9 cellular contexts compared by ENCODE assay signal in genomic region chr14:85528080-85528881, GRCh38. TPM values are rescaled to one million over a fixed set of nuclear protein-coding genes. Genes with fewer than 3 reads are reported as not detected.
DNase-seq lines count a peak whose midpoint lies in the region; ATAC-seq, FAIRE-seq and TF ChIP-seq lines count a peak whose summit lies in the region.
"Had no signal": no experiment of that assay in that cellular context is flagged by ENCODE, and none has a peak within 500 bp of the region (broad histone marks: within the 10 kb centered on the region; RNA-seq: fewer than 3 reads in every experiment).

No MANE protein-coding gene starts in this region.

- TF ChIP-seq RAD21 in HepG2 (CRISPR knock-in tag; IDR thresholded peaks at IDR 0.05): peak; percentile 71

- H3K27me3 ChIP-seq in BJ (ENCODE audit: control insufficient read depth, insufficient read depth, low read length): no peaks in the 10 kb centered on the region
- H3K27me3 ChIP-seq in HepG2 (ENCODE audit: control insufficient read depth in 1 of 2, insufficient read depth in 2 of 2, low read length in 2 of 2): peaks cover 4 to 45% of the 10 kb centered on the region in 2 experiments

- WGBS in HepG2 (ENCODE audit: low lambda C conversion rate): 28% methylated on average over 7 of the region's 7 CpGs

- H4K20me1 ChIP-seq in HepG2 (ENCODE audit: insufficient read depth, low read length): no peaks in the 10 kb centered on the region

- intact Hi-C loops in HepG2 (cut with micrococcal nuclease; ENCODE audit: unreplicated experiment): loop anchor here (2.0 to 10.0 kb wide), 2 partner anchors 113 to 333 kb away; no protein-coding TSS in a partner anchor

- no peaks in the 10 kb centered on the region for H3K4me1 ChIP-seq in HepG2 (ENCODE audit: insufficient read depth, low read length)

- no peak overlapping the region for H3K9ac ChIP-seq in HepG2 (ENCODE audit: insufficient read depth, low read depth, low read length)

- H3K27ac ChIP-seq in HepG2 (ENCODE audit: extremely low read length, insufficient read depth, low read length): no peak overlapping the region

- no peak overlapping the region for H2AFZ ChIP-seq in HepG2 (ENCODE audit: low read length)

- no peaks in the 10 kb centered on the region for H3K79me2 ChIP-seq in HepG2 (ENCODE audit: insufficient read depth, low read length)

- H3K27me3 Mint-ChIP-seq in type B pancreatic cell: peaks cover 74% of the 10 kb centered on the region
- H3K27me3 Mint-ChIP-seq in activated CD8-positive, alpha-beta T cell treated with anti-CD3 and anti-CD28 coated beads, Interleukin-2, amount 10 ng/mL, durations not matched to agents 7 days and 5 days (ENCODE audit: low read depth): peaks cover 51% of the 10 kb centered on the region

- peak; percentile 69 for TF ChIP-seq CTCF in BJ (IDR thresholded peaks at IDR 0.05; ENCODE audit: insufficient read depth, low read depth, low read length)
- peak; percentile 73 for TF ChIP-seq CTCF in HepG2 (CRISPR knock-in tag; IDR thresholded peaks at IDR 0.05)
- peak; percentile 71 for TF ChIP-seq CTCF in type B pancreatic cell (conservative IDR thresholded peaks at IDR 0.05)
- TF ChIP-seq CTCF in GM20000 (IDR thresholded peaks at IDR 0.05; ENCODE audit: extremely low read depth, missing control alignments): no peak

- peak overlapping the region; percentile 76 for H3K27ac Mint-ChIP-seq in type B pancreatic cell
- H3K27ac Mint-ChIP-seq in activated CD8-positive, alpha-beta T cell treated with anti-CD3 and anti-CD28 coated beads, Interleukin-2, amount 10 ng/mL, durations not matched to agents 7 days and 5 days: no peak overlapping the region

- H3K36me3 Mint-ChIP-seq in type B pancreatic cell: no peaks in the 10 kb centered on the region
- H3K36me3 Mint-ChIP-seq in activated CD8-positive, alpha-beta T cell treated with anti-CD3 and anti-CD28 coated beads, Interleukin-2, amount 10 ng/mL, durations not matched to agents 7 days and 5 days (ENCODE audit: low read depth): peaks cover 7% of the 10 kb centered on the region

- CTCF ChIA-PET in BJ (lab: Yijun Ruan, JAX): interaction anchor here (0.6 to 2.6 kb wide), 17 partner anchors 10 to 1085 kb away, joined by 3 to 14 read pairs (median 3); no protein-coding TSS in a partner anchor
- CTCF ChIA-PET in HepG2 (lab: Yijun Ruan, JAX; ENCODE audit: low intra/inter-chr PET ratio, low total read pairs): interaction anchor here (0.7 kb wide), 1 partner anchor 113 kb away, joined by 3 read pairs; no protein-coding TSS in a partner anchor
- CTCF ChIA-PET in activated CD8-positive, alpha-beta T cell treated with anti-CD3 and anti-CD28 coated beads, Interleukin-2, amount 10 ng/mL, durations not matched to agents 7 days and 5 days (lab: Charles Lee): no interaction called here

- in situ Hi-C loops in HepG2 (cut with HindIII; ENCODE audit: extremely low pct_ligation_motif_present, low pct_unique_long_range_greater_than_20kb): loop anchor here (10.0 kb wide), 1 partner anchor 113 kb away; no protein-coding TSS in a partner anchor

- H3K9me3 Mint-ChIP-seq in type B pancreatic cell: no peaks in the 10 kb centered on the region
- no peaks in the 10 kb centered on the region for H3K9me3 Mint-ChIP-seq in activated CD8-positive, alpha-beta T cell treated with anti-CD3 and anti-CD28 coated beads, Interleukin-2, amount 10 ng/mL, durations not matched to agents 7 days and 5 days (ENCODE audit: insufficient read depth)

- H3K4me2 ChIP-seq in HepG2 (ENCODE audit: low read depth, low read length): no peak overlapping the region

- DNase-seq in BJ (ENCODE audit: low read depth) (peak; percentile 59), NCI-H2171 (lab: John Stamatoyannopoulos, UW) (peak; percentile 38), dedifferentiated amniotic fluid mesenchymal stem cell (ENCODE audit: extremely low spot score) (peak; percentile 90), HepG2 (ENCODE audit: low spot score) (peak; percentile 41), type B pancreatic cell (ENCODE audit: extremely low spot score, unreplicated experiment) (no peak), GM20000 (ENCODE audit: low spot score) (no peak)
- DNase-seq in activated CD8-positive, alpha-beta T cell treated with anti-CD3 and anti-CD28 coated beads, Interleukin-2, amount 10 ng/mL, durations not matched to agents 7 days and 5 days: no peak

- BruUV-seq in HepG2 (replicated peaks; lab: Mats Ljungman, UMichigan): no TSS peak

- H3K36me3 ChIP-seq in BJ (ENCODE audit: control insufficient read depth, insufficient read depth, low read length): no peaks in the 10 kb centered on the region
- H3K36me3 ChIP-seq in HepG2 (replicated peaks in 1 of 2; ENCODE audit: control insufficient read depth in 1 of 2, insufficient read depth in 2 of 2, low read length in 2 of 2): no peaks in the 10 kb centered on the region

- peak overlapping the region; percentile 82 for H3K4me3 ChIP-seq in BJ (ENCODE audit: low read depth, low read length)
- H3K4me3 ChIP-seq in HepG2 (replicated peaks in 1 of 3; ENCODE audit: insufficient read depth in 1 of 3, low read depth in 2 of 3, low read length in 3 of 3): no peak overlapping the region; a peak in 1 of 6 replicates

- peaks cover 28% of the 10 kb centered on the region for H3K4me1 Mint-ChIP-seq in type B pancreatic cell (ENCODE audit: unreplicated experiment)
- H3K4me1 Mint-ChIP-seq in activated CD8-positive, alpha-beta T cell treated with anti-CD3 and anti-CD28 coated beads, Interleukin-2, amount 10 ng/mL, durations not matched to agents 7 days and 5 days (ENCODE audit: low read depth): peaks cover 20% of the 10 kb centered on the region
- H3K4me1 Mint-ChIP-seq: central memory CD8-positive, alpha-beta T cell had no signal

- TF ChIP-seq POLR2A in HepG2 (IDR thresholded peaks at IDR 0.05; ENCODE audit: insufficient read depth in 1 of 2, low read depth in 2 of 2, low read length in 2 of 2): no peak

- H3K4me3 Mint-ChIP-seq in type B pancreatic cell: peak overlapping the region; percentile 97
- no peak overlapping the region for H3K4me3 Mint-ChIP-seq in activated CD8-positive, alpha-beta T cell treated with anti-CD3 and anti-CD28 coated beads, Interleukin-2, amount 10 ng/mL, durations not matched to agents 7 days and 5 days
- H3K4me3 Mint-ChIP-seq: central memory CD8-positive, alpha-beta T cell had no signal

- TF ChIP-seq EP300 in HepG2 (IDR thresholded peaks at IDR 0.05; ENCODE audit: low read depth in 2 of 2, low read length in 2 of 2) (no peak), HepG2 (CRISPR knock-in tag; IDR thresholded peaks at IDR 0.05; ENCODE audit: borderline replicate concordance) (no peak)

- FAIRE-seq in HepG2 (lab: Jason Lieb, UNC): peak; percentile 46

- H3K9me3 ChIP-seq in HepG2 (ENCODE audit: low read length): peaks cover 14% of the 10 kb centered on the region; the same call in 1 of the 2 replicates

- POLR2A ChIA-PET in BJ (lab: Charles Lee): no interaction called here
- POLR2A ChIA-PET in HepG2 (lab: Yijun Ruan, JAX): no interaction called here
- POLR2A ChIA-PET in activated CD8-positive, alpha-beta T cell treated with anti-CD3 and anti-CD28 coated beads, Interleukin-2, amount 10 ng/mL, durations not matched to agents 7 days and 5 days (lab: Charles Lee): no interaction called here

- ATAC-seq in HepG2: peak; percentile 84
- no peak for ATAC-seq in activated CD8-positive, alpha-beta T cell treated with anti-CD3 and anti-CD28 coated beads, Interleukin-2, amount 10 ng/mL, durations not matched to agents 7 days and 5 days
- ATAC-seq in HG02884 (IDR thresholded peaks at IDR 0.05; ENCODE audit: unreplicated experiment): no peak

TF ChIP-seq in HepG2, 621 proteins besides CTCF, POLR2A, EP300 and RAD21 (continues in another document):
- TF ChIP-seq STAG1 (CRISPR knock-in tag; IDR thresholded peaks at IDR 0.05): peak; percentile 83
- no peak for TF ChIP-seq KLF11 (CRISPR knock-in tag; IDR thresholded peaks at IDR 0.05)
- TF ChIP-seq CREBL2 (CRISPR knock-in tag; IDR thresholded peaks at IDR 0.05; ENCODE audit: borderline replicate concordance): no peak

RNA-seq across cellular contexts. Expression of gene FLRT2, which starts 1.7 kb away (rescaled TPM):
- polyA plus RNA-seq in BJ (2011; rRNA removed) (16.7 and 22.4 TPM in 2 replicates), HepG2 (2011; rRNA removed) (0.16 TPM in 1 of 2 replicates, not detected in the other)
- 38.0 and 42.3 TPM in 2 replicates for polyA minus RNA-seq in BJ (2011; rRNA and poly(A)+ RNA removed)
- total RNA-seq in HepG2 (2016; rRNA removed; fragmentation: Illumina TruSeq; extraction: Trizol) (not detected in 2 replicates), type B pancreatic cell (ENCODE audit: low replicate concordance) (30.3 and 127 TPM in 2 replicates)
- total RNA-seq in HepG2 (2016; cell fraction: cytosol; rRNA removed; fragmentation: Illumina TruSeq; extraction: Trizol; ENCODE audit: low read depth): not detected in 2 replicates
- total RNA-seq in HepG2 (2016; cell fraction: insoluble cytoplasmic fraction; rRNA removed; fragmentation: Illumina TruSeq; extraction: Trizol): not detected in 2 replicates
- not detected in 2 replicates for total RNA-seq in HepG2 (2016; cell fraction: membrane; rRNA removed; fragmentation: Illumina TruSeq; extraction: Trizol)
- total RNA-seq in HepG2 (2016; cell fraction: nucleus; rRNA removed; fragmentation: Illumina TruSeq; extraction: Trizol): 0.06 TPM in 1 of 2 replicates, not detected in the other
- polyA plus RNA-seq in HepG2 (2011; cell fraction: cytosol; rRNA removed): not detected in 2 replicates
- polyA plus RNA-seq in HepG2 (2011; cell fraction: nucleus; rRNA removed): not detected in 2 replicates
- polyA plus RNA-seq in HepG2 (2012): not detected in 2 replicates
- not detected in 2 replicates for polyA plus RNA-seq in HepG2 (2016; cell fraction: cytosol; fragmentation: Illumina TruSeq; extraction: Trizol; ENCODE audit: low read depth)
- not detected in 2 replicates for polyA plus RNA-seq in HepG2 (2016; cell fraction: insoluble cytoplasmic fraction; fragmentation: Illumina TruSeq; extraction: Trizol; ENCODE audit: low read depth)
- polyA plus RNA-seq in HepG2 (2016; cell fraction: membrane; fragmentation: Illumina TruSeq; extraction: Trizol; ENCODE audit: low read depth): not detected in 2 replicates
- not detected in 2 replicates for polyA plus RNA-seq in HepG2 (2016; cell fraction: nucleus; fragmentation: Illumina TruSeq; extraction: Trizol; ENCODE audit: insufficient read depth, low read depth)
- 7.6 TPM in 1 of 2 replicates, not detected in the other for polyA minus RNA-seq in HepG2 (2011; rRNA and poly(A)+ RNA removed; ENCODE audit: low replicate concordance)
- polyA minus RNA-seq in HepG2 (2011; cell fraction: cytosol; rRNA and poly(A)+ RNA removed): not detected in 2 replicates
- polyA minus RNA-seq in HepG2 (2011; cell fraction: nucleus; rRNA and poly(A)+ RNA removed): 0.26 TPM in 1 of 2 replicates, not detected in the other
- not detected for total RNA-seq in activated CD8-positive, alpha-beta T cell treated with anti-CD3 and anti-CD28 coated beads, Interleukin-2, amount 10 ng/mL, durations not matched to agents 7 days and 5 days

Comparison
In these comparisons a context has a peak if more than half of its experiments do, and no peak if none do; other contexts are left out.
1. DNase-seq: peak in BJ (single experiment), NCI-H2171 (single experiment), dedifferentiated amniotic fluid mesenchymal stem cell (single experiment) and HepG2 (single experiment); none in type B pancreatic cell (single experiment), activated CD8-positive, alpha-beta T cell treated with anti-CD3 and anti-CD28 coated beads, Interleukin-2, amount 10 ng/mL, durations not matched to agents 7 days and 5 days (single experiment) and GM20000 (single experiment).
2. RNA of gene FLRT2, which starts 1.7 kb away (total RNA-seq): 30.3 to 127 TPM in type B pancreatic cell; 0.06 TPM in HepG2 and not detected in activated CD8-positive, alpha-beta T cell treated with anti-CD3 and anti-CD28 coated beads, Interleukin-2, amount 10 ng/mL, durations not matched to agents 7 days and 5 days; every median in the first group is over 10 times any median in the second.